In the genomic region with DNA sequence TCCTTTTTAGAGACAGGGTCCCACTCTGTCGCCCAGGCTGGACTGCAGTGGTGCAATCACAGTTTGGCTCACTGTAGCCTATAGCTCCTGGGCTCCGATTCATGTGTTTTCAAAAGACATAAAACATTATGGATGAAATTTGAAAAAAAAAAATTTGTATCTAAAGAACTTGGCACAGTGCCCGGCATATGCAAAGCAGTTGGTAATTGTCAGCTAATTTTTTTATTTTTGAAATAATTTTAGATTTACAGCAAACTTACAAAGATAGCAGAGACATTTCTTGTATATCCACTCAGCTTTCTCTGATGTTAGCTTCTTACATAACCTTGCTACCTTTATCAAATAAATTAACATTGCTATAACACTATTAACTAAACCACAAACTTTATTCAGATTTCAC, we compare ENCODE assay signal across 18 cellular contexts. TPM values are rescaled to one million over a fixed set of nuclear protein-coding genes. Genes with fewer than 3 reads are reported as not detected.
DNase-seq lines count a peak whose midpoint lies in the region; ATAC-seq, FAIRE-seq and TF ChIP-seq lines count a peak whose summit lies in the region.
"Had no signal": no experiment of that assay in that cellular context is flagged by ENCODE, and none has a peak within 500 bp of the region (broad histone marks: within the 10 kb centered on the region; RNA-seq: fewer than 3 reads in every experiment).

No MANE protein-coding gene starts in this region.

- no peaks in the 10 kb centered on the region for H3K9me3 Mint-ChIP-seq in astrocyte (ENCODE audit: unreplicated experiment)
- H3K9me3 Mint-ChIP-seq: CD4-positive, alpha-beta T cell; H9 had no signal

- H3K9ac ChIP-seq in GM23248 (no peak overlapping the region), astrocyte (ENCODE audit: low read length) (no peak overlapping the region)

- no peak for TF ChIP-seq CTCF in astrocyte (IDR thresholded peaks at IDR 0.05; ENCODE audit: insufficient read depth, low read depth, low read length)

- no peaks in the 10 kb centered on the region for H3K9me2 ChIP-seq in GM23248 (ENCODE audit: insufficient read depth)

- H3K79me2 ChIP-seq in GM23248 (ENCODE audit: insufficient read depth): no peaks in the 10 kb centered on the region
- no peaks in the 10 kb centered on the region for H3K79me2 ChIP-seq in astrocyte (ENCODE audit: insufficient read depth, low read length)

- H3F3A ChIP-seq in GM23248 (ENCODE audit: insufficient read depth): no peaks in the 10 kb centered on the region

- no peaks in the 10 kb centered on the region for H3K36me3 ChIP-seq in GM23248 (ENCODE audit: low read depth)
- no peaks in the 10 kb centered on the region for H3K36me3 ChIP-seq in astrocyte (ENCODE audit: insufficient read depth, low read length)

- H3K9me3 ChIP-seq in GM23248 (ENCODE audit: low read depth) (no peaks in the 10 kb centered on the region), astrocyte (ENCODE audit: insufficient read depth, low read depth, low read length) (no peaks in the 10 kb centered on the region)

- H3K4me1 ChIP-seq in GM23248 (ENCODE audit: insufficient read depth) (no peaks in the 10 kb centered on the region), astrocyte (ENCODE audit: insufficient read depth, low read length) (no peaks in the 10 kb centered on the region)

- no peak for ATAC-seq in GM19467 (IDR thresholded peaks at IDR 0.05; ENCODE audit: unreplicated experiment)

- DNase-seq in NCI-H2171 treated with DMSO at 0.1 percent for 48 hours (lab: John Stamatoyannopoulos, UW) (peak; percentile 18), NCI-H2171 (lab: John Stamatoyannopoulos, UW) (no peak), GM23248 (peak; percentile 50), NAMALWA (ENCODE audit: low spot score) (peak; percentile 14), astrocyte (ENCODE audit: low read depth) (no peak), DMS53 treated with DMSO at 0.1 percent for 48 hours (lab: John Stamatoyannopoulos, UW; ENCODE audit: unreplicated experiment) (no peak), NCI-H345 (lab: John Stamatoyannopoulos, UW) (no peak)
- DNase-seq: C1 segment of cervical spinal cord; Calu3; CD4-positive, alpha-beta T cell; DMS153; DND-41; GOT3; H9; IMR-90 had no signal

- peak overlapping the region; percentile 80 for H3K27ac Mint-ChIP-seq in astrocyte (ENCODE audit: unreplicated experiment)
- H3K27ac Mint-ChIP-seq: B cell; CD4-positive, alpha-beta T cell had no signal

- H3K36me3 Mint-ChIP-seq in astrocyte (ENCODE audit: low read depth, unreplicated experiment): no peaks in the 10 kb centered on the region

- H3K4me3 Mint-ChIP-seq in astrocyte (ENCODE audit: unreplicated experiment): no peak overlapping the region
- H3K4me3 Mint-ChIP-seq: B cell; CD4-positive, alpha-beta T cell; H9 had no signal

- in situ Hi-C loops in GM23248 (cut with MboI): no loop called here

- H2AFZ ChIP-seq in GM23248 (no peak overlapping the region), astrocyte (ENCODE audit: low read depth, low read length) (no peak overlapping the region)

- no peaks in the 10 kb centered on the region for H3K4me1 Mint-ChIP-seq in astrocyte (ENCODE audit: low read depth, unreplicated experiment)
- H3K4me1 Mint-ChIP-seq: B cell had no signal

- H3K27me3 ChIP-seq in GM23248 (replicated peaks; ENCODE audit: insufficient read depth) (no peaks in the 10 kb centered on the region), astrocyte (ENCODE audit: insufficient read depth, low read length) (no peaks in the 10 kb centered on the region)

- no peak for FAIRE-seq in astrocyte (lab: Jason Lieb, UNC)
- FAIRE-seq: A204.1 had no signal

- H3K27ac ChIP-seq in GM23248 (no peak overlapping the region), astrocyte (ENCODE audit: low read depth, low read length) (no peak overlapping the region)

- H3K4me2 ChIP-seq in GM23248 (ENCODE audit: unreplicated experiment): no peak overlapping the region
- H3K4me2 ChIP-seq in astrocyte (ENCODE audit: low read length): no peak overlapping the region

- H3K27me3 Mint-ChIP-seq in astrocyte (ENCODE audit: low read depth, unreplicated experiment): peaks cover 5% of the 10 kb centered on the region
- H3K27me3 Mint-ChIP-seq: B cell; CD4-positive, alpha-beta T cell had no signal

- 65 to 75% methylated on average over 3 of the region's 3 CpGs for WGBS in GM23248 (ENCODE audit: low coverage in 1 of 2, low lambda C conversion rate in 2 of 2, missing lambda C conversion rate in 2 of 2), 2 experiments

- H3K4me3 ChIP-seq in GM23248: no peak overlapping the region
- H3K4me3 ChIP-seq in astrocyte (ENCODE audit: insufficient read depth, low read depth, low read length): no peak overlapping the region

- H4K20me1 ChIP-seq in GM23248 (ENCODE audit: insufficient read depth) (no peaks in the 10 kb centered on the region), astrocyte (ENCODE audit: insufficient read depth, low read length) (no peaks in the 10 kb centered on the region)

RNA-seq across cellular contexts. Expression of a gene that starts 20.3 kb away (rescaled TPM):
- total RNA-seq in GM23248 (2014; rRNA removed; shearing (Covaris generic)): 30.5 and 31.5 TPM in 2 replicates
- polyA plus RNA-seq in GM23248 (2016; fragmentation: Nextera tagmentation; extraction: Ambion mirVana): 16.8 and 16.9 TPM in 2 replicates
- total RNA-seq in astrocyte: 33.3 and 35.4 TPM in 2 replicates

Comparison
In these comparisons a context has a peak if more than half of its experiments do, and no peak if none do; other contexts are left out.
1. DNase-seq: peak in NCI-H2171 treated with DMSO at 0.1 percent for 48 hours (single experiment), GM23248 (single experiment) and NAMALWA (single experiment); none in NCI-H2171 (single experiment), astrocyte (single experiment), DMS53 treated with DMSO at 0.1 percent for 48 hours (single experiment) and NCI-H345 (single experiment).